ENCODE assay signal across 1 cellular context in genomic region chr6:15690451-15690961, GRCh38.
TF ChIP-seq lines count a peak whose summit lies in the region.

No MANE protein-coding gene starts in this region.

TF ChIP-seq in liver, 16 proteins besides CTCF, POLR2A, EP300 and RAD21 (continued from another document):
- TF ChIP-seq REST (IDR thresholded peaks at IDR 0.05) = no peak
- peak; percentile 14 for TF ChIP-seq MAX (IDR thresholded peaks at IDR 0.05)
- TF ChIP-seq NR2F2 (IDR thresholded peaks at IDR 0.05) = peak; percentile 35
